14 cellular contexts compared by ENCODE assay signal in the genomic region with DNA sequence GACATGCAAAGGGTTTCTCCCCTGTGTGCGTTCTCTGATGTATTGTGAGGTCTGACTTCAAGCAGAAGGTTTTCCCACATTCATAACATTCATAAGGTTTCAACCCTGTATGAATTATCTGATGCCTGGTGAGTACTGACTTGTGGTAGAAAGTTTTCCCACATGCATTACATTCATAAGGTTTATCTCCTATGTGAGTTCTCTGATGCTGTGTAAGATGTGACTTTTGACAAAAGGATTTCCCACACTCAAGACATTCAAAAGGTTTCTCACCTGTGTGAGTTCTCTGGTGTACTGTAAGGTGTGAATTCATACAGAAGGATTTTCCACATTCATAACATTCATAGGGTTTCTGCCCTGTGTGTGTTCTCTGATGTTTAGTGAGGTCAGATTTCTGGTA. TPM values are rescaled to one million over a fixed set of nuclear protein-coding genes. Genes with fewer than 3 reads are reported as not detected.
DNase-seq lines count a peak whose midpoint lies in the region; ATAC-seq lines count a peak whose summit lies in the region.
"Had no signal": no experiment of that assay in that cellular context is flagged by ENCODE, and none has a peak within 500 bp of the region (broad histone marks: within the 10 kb centered on the region; RNA-seq: fewer than 3 reads in every experiment).

No MANE protein-coding gene starts in this region.

- H3K4me3 ChIP-seq in mesendoderm (ENCODE audit: low read length) (no peak overlapping the region), HAP-1 (no peak overlapping the region)

- H4K8ac ChIP-seq in mesendoderm (ENCODE audit: low read depth, low read length): no peak overlapping the region

- ATAC-seq in left cardiac atrium (no peak), HG03097 (IDR thresholded peaks at IDR 0.05; ENCODE audit: low FRiP score, unreplicated experiment) (no peak)
- ATAC-seq: Panc1, Right ventricle myocardium inferior had no signal

- peak; percentile 2 for DNase-seq in DMS 273 (lab: John Stamatoyannopoulos, UW; ENCODE audit: unreplicated experiment)
- DNase-seq in DMS 273 treated with DMSO at 0.1 percent for 48 hours (lab: John Stamatoyannopoulos, UW): no peak
- peak; percentile 11 for DNase-seq in KBM-7
- peak; percentile 1 for DNase-seq in dermis blood vessel endothelial cell
- DNase-seq in mesendoderm: peak; percentile 49
- no peak for DNase-seq in left cardiac atrium
- DNase-seq in HAP-1 (ENCODE audit: low spot score in 2 of 2): no peak
- DNase-seq: COR-L47, NCI-H1092 treated with DMSO at 0.1 percent for 48 hours had no signal

- H3K9me3 ChIP-seq in HAP-1: peaks cover 21% of the 10 kb centered on the region

- H3K4me1 ChIP-seq in mesendoderm (ENCODE audit: control insufficient read depth, low read depth, low read length) (no peaks in the 10 kb centered on the region), HAP-1 (no peaks in the 10 kb centered on the region)

- no peak overlapping the region for H3K9ac ChIP-seq in mesendoderm (ENCODE audit: low read length)

- intact Hi-C loops in left cardiac atrium (cut with DNase I): no loop called here

- H3K4me2 ChIP-seq in mesendoderm (ENCODE audit: low read length): no peak overlapping the region

- H3K79me2 ChIP-seq in mesendoderm (ENCODE audit: control insufficient read depth, insufficient read depth, low read length): no peaks in the 10 kb centered on the region

- no CpG with 5 or more reads among the region's 1 CpG for WGBS in mesendoderm (ENCODE audit: extremely low coverage, insufficient coverage, low lambda C conversion rate)

- no peaks in the 10 kb centered on the region for H3K79me1 ChIP-seq in mesendoderm (ENCODE audit: low read length)

- no peak overlapping the region for H2BK15ac ChIP-seq in mesendoderm (replicated peaks; ENCODE audit: low read depth)

- H3K18ac ChIP-seq in mesendoderm (ENCODE audit: low read length): no peak overlapping the region

- H3K27me3 ChIP-seq in mesendoderm (ENCODE audit: insufficient read depth, low read length, poor library complexity) (no peaks in the 10 kb centered on the region), HAP-1 (ENCODE audit: low read depth) (no peaks in the 10 kb centered on the region)

- H2BK120ac ChIP-seq in mesendoderm (ENCODE audit: low read depth, low read length): no peak overlapping the region

- H4K5ac ChIP-seq in mesendoderm (ENCODE audit: low read length): no peak overlapping the region

- no peak overlapping the region for H3K56ac ChIP-seq in mesendoderm (ENCODE audit: low read length)

- no peak overlapping the region for H2BK5ac ChIP-seq in mesendoderm (ENCODE audit: low read length)

- no peak overlapping the region for H2AK5ac ChIP-seq in mesendoderm (ENCODE audit: low read length)

- in situ Hi-C loops in KBM-7 (cut with MboI; ENCODE audit: low pct_unique_long_range_greater_than_20kb, low sequenced_read_pairs) (no loop called here), HAP-1 (cut with MboI; ENCODE audit: low sequenced_read_pairs) (no loop called here)

- H3K4ac ChIP-seq in mesendoderm (ENCODE audit: low read depth, low read length): no peak overlapping the region

- H3K23ac ChIP-seq in mesendoderm (ENCODE audit: low read length): no peak overlapping the region

- H3K36me3 ChIP-seq in mesendoderm (ENCODE audit: control insufficient read depth, insufficient read depth, low read length) (peaks cover 3% of the 10 kb centered on the region), HAP-1 (replicated peaks) (peaks cover 30% of the 10 kb centered on the region)

- no peak overlapping the region for H3K27ac ChIP-seq in mesendoderm (ENCODE audit: low read depth, low read length)
- H3K27ac ChIP-seq: 22Rv1, HL-60 had no signal

RNA-seq across cellular contexts. Expression of a gene that starts 45.1 kb away (rescaled TPM):
- total RNA-seq in dermis blood vessel endothelial cell (15.7 and 32.8 TPM in 2 replicates), left cardiac atrium (10 to 100 TPM; 10.2 to 10.4 TPM)
- polyA plus RNA-seq in mesendoderm (2013, experiment 1 of 2): 11.6 TPM
- polyA plus RNA-seq in mesendoderm (2013, experiment 2 of 2): 11.6 TPM

Comparison
In these comparisons a context has a peak if more than half of its experiments do, and no peak if none do; other contexts are left out.
1. DNase-seq: peak in DMS 273 (single experiment), KBM-7 (single experiment), dermis blood vessel endothelial cell (single experiment) and mesendoderm (single experiment); none in DMS 273 treated with DMSO at 0.1 percent for 48 hours (single experiment), left cardiac atrium (single experiment) and HAP-1 (0 of 2).